ENCODE assay signal across 10 cellular contexts in the genomic region with DNA sequence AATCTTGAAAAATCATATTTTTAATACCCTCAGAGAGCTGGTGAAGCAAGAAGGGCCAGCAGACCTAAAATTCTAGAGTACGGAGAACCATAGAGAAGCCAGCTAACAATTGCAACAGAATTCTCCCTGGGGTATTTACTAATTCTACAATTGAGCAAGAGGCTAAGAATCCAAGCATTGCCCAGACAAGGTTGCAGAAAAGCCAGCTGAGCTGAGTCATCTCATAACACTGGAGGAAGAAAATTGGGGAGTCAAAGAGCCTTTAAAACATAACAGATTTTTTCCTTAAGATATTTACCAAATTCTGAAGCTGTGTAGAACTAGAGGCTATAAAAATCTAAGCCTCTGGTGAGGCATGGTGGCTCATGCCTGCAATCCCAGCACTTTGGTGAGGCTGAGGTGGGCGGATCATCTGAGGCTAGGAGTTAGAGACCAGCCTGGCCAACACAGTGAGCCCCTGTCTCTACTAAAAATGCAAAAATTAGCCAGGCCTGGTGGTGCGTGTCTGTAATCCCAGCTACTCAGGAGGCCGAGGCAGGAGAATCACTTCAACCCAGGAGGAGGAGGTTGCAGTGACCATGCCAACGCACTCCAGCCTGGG. TPM values are rescaled to one million over a fixed set of nuclear protein-coding genes. Genes with fewer than 3 reads are reported as not detected.
DNase-seq lines count a peak whose midpoint lies in the region; ATAC-seq and TF ChIP-seq lines count a peak whose summit lies in the region.
"Had no signal": no experiment of that assay in that cellular context is flagged by ENCODE, and none has a peak within 500 bp of the region (broad histone marks: within the 10 kb centered on the region; RNA-seq: fewer than 3 reads in every experiment).

No MANE protein-coding gene starts in this region.

- H3K9me3 ChIP-seq in lower lobe of right lung, result no peaks in the 10 kb centered on the region

- no peak for DNase-seq in Right ventricle myocardium inferior (ENCODE audit: missing footprints)
- DNase-seq in cardiac septum (ENCODE audit: low spot score), result no peak
- DNase-seq in cardiac fibroblast (ENCODE audit: low read depth in 2 of 2), result peak; percentile 97 to 99
- DNase-seq in lower lobe of right lung, result no peak
- no peak for DNase-seq in D341Med (ENCODE audit: low spot score)
- DNase-seq in mesenteric fat pad (ENCODE audit: low spot score), result no peak
- DNase-seq: activated CD4-positive, alpha-beta T cell treated with anti-CD3 and anti-CD28 coated beads, Interleukin-2, amount 50 U/mL, for 48 hours; NCI-H69 had no signal

- TF ChIP-seq CTCF in cardiac fibroblast (IDR thresholded peaks at IDR 0.05; ENCODE audit: low read depth, low read length) (no peak), lower lobe of right lung (IDR thresholded peaks at IDR 0.05) (no peak)

- H3K27me3 ChIP-seq in lower lobe of right lung (ENCODE audit: low read depth), result no peaks in the 10 kb centered on the region

- intact Hi-C loops in Right ventricle myocardium inferior (cut with DNase I) (no loop called here), cardiac septum (cut with DNase I) (no loop called here), lower lobe of right lung (cut with DNase I) (no loop called here)

- peak overlapping the region; percentile 58 for H3K27ac ChIP-seq in lower lobe of right lung

- H3K36me3 ChIP-seq in lower lobe of right lung, result peaks cover 11% of the 10 kb centered on the region

- no peak overlapping the region for H3K4me3 ChIP-seq in cardiac fibroblast (replicated peaks in 1 of 2; ENCODE audit: low read depth in 2 of 2, low read length in 2 of 2)
- no peak overlapping the region for H3K4me3 ChIP-seq in lower lobe of right lung

- peak; percentile 94 for ATAC-seq in Right ventricle myocardium inferior
- peak; percentile 62 to 75 for ATAC-seq in lower lobe of right lung
- ATAC-seq in HG03139 (IDR thresholded peaks at IDR 0.05; ENCODE audit: unreplicated experiment), result no peak
- no peak for ATAC-seq in HG02970 (IDR thresholded peaks at IDR 0.05; ENCODE audit: low FRiP score, unreplicated experiment)

- H3K4me1 ChIP-seq in lower lobe of right lung, result peaks cover 6% of the 10 kb centered on the region

RNA-seq across cellular contexts. Expression of a gene that starts 13.6 kb away (rescaled TPM):
- total RNA-seq in Right ventricle myocardium inferior, result 4.6 TPM
- total RNA-seq in cardiac septum, result 6.3 TPM
- total RNA-seq in lower lobe of right lung, result 11.9 TPM
- total RNA-seq in mesenteric fat pad, result 9.9 TPM

RNA-seq across cellular contexts. Expression of a gene that starts 16.6 kb away (rescaled TPM):
- total RNA-seq in Right ventricle myocardium inferior (18.0 TPM), cardiac septum (17.9 TPM), lower lobe of right lung (38.9 TPM), mesenteric fat pad (68.2 TPM)

RNA-seq across cellular contexts. Expression of a gene that starts 17.1 kb away (rescaled TPM):
- total RNA-seq in Right ventricle myocardium inferior (14.6 TPM), cardiac septum (11.2 TPM), lower lobe of right lung (47.2 TPM), mesenteric fat pad (34.4 TPM)

RNA-seq across cellular contexts. Expression of a gene that starts 45.8 kb away (rescaled TPM):
- total RNA-seq in Right ventricle myocardium inferior, result 12.3 TPM
- total RNA-seq in cardiac septum, result 21.9 TPM
- total RNA-seq in lower lobe of right lung, result 35.0 TPM
- total RNA-seq in mesenteric fat pad, result 21.2 TPM

RNA-seq across cellular contexts. Expression of a gene that starts 45.9 kb away (rescaled TPM):
- total RNA-seq in Right ventricle myocardium inferior (113 TPM), cardiac septum (125 TPM), lower lobe of right lung (122 TPM), mesenteric fat pad (195 TPM)

Comparison
In these comparisons a context has a peak if more than half of its experiments do, and no peak if none do; other contexts are left out.
1. ATAC-seq: peak in Right ventricle myocardium inferior (single experiment) and lower lobe of right lung (2 of 2); none in HG03139 (single experiment) and HG02970 (single experiment).
2. DNase-seq: peak in cardiac fibroblast (2 of 2); none in Right ventricle myocardium inferior (single experiment), cardiac septum (single experiment), lower lobe of right lung (single experiment), D341Med (single experiment) and mesenteric fat pad (single experiment).